In the genomic region with DNA sequence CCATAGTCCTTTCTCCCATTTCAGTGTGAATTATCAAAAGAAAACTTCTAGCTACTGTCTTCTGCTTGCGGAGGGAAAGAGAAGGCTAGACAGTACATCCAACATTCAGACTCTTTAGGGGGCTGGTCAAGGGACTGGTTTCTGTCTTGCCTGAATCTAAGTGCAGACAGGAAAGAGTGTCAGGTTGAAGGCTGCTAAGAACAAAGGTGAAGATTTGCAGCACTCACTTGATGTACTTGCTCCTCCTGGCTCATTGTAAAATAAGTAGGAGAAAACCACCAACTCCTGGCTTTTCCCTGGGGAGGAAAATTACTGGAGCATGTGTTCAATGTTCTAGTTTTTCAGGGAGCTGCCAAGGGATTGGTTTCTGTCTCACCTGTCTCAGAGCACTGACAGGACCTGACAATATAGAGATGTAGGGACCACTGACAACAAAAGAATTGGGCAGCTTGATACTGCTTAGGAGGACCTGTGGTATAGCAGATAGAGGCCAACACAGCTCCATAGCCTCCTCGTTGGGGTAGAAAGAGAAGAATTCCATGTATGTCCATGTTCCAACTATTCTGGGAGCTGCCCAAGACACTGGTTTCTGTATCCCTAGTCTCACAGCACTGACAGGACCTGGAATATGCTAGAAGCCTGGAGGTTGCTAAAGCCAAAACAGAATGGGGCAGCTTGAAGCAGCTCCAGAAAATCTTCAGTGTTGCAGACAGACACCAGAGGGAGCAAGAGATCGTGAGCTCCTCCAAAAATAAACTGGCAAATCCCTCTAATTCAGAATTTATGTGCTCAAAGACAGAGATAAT, we compare ENCODE assay signal across 8 cellular contexts. TPM values are rescaled to one million over a fixed set of nuclear protein-coding genes. Genes with fewer than 3 reads are reported as not detected.
A peak's percentile ranks its signal among the peaks of the same experiment; 100 is the strongest.
DNase-seq lines count a peak whose midpoint lies in the region; ATAC-seq lines count a peak whose summit lies in the region.

No MANE protein-coding gene starts in this region.

- DNase-seq in NCI-H1417 (lab: John Stamatoyannopoulos, UW) (peak in 2 of 3 experiments; percentile 3 to 27), NCI-H1417 treated with DMSO at 0.1 percent for 48 hours (lab: John Stamatoyannopoulos, UW) (no peak), amniotic stem cell (lab: John Stamatoyannopoulos, UW) (peak; percentile 41), kidney glomerular epithelial cell (lab: John Stamatoyannopoulos, UW) (peak; percentile 51), sciatic nerve (ENCODE audit: low spot score) (no peak)
- no peak for DNase-seq in activated T-cell treated with anti-CD3 and anti-CD28 coated beads, Interleukin-2, amount 50 U/mL, for 48 hours

- ATAC-seq in HG03432 (IDR thresholded peaks at IDR 0.05; ENCODE audit: unreplicated experiment) (peak; percentile 53), GM18502 (IDR thresholded peaks at IDR 0.05; ENCODE audit: poor library complexity, unreplicated experiment) (no peak), sciatic nerve (no peak)

- intact Hi-C loops in sciatic nerve (cut with DNase I), result no loop called here

RNA-seq across cellular contexts. Expression of a gene that starts 39.7 kb away (rescaled TPM):
- 0.22 TPM for total RNA-seq in sciatic nerve

RNA-seq across cellular contexts. Expression of a gene that starts 41.1 kb away (rescaled TPM):
- total RNA-seq in sciatic nerve, result not detected

Comparison
In these comparisons a context has a peak if more than half of its experiments do, and no peak if none do; other contexts are left out.
1. DNase-seq: peak in NCI-H1417 (2 of 3), amniotic stem cell (single experiment) and kidney glomerular epithelial cell (single experiment); none in NCI-H1417 treated with DMSO at 0.1 percent for 48 hours (single experiment), sciatic nerve (single experiment) and activated T-cell treated with anti-CD3 and anti-CD28 coated beads, Interleukin-2, amount 50 U/mL, for 48 hours (0 of 2).